31 cellular contexts compared by ENCODE assay signal in genomic region chr1:172208635-172209034, GRCh38.
"Had no signal": no experiment of that assay in that cellular context is flagged by ENCODE, and none has a peak within 500 bp of the region (broad histone marks: within the 10 kb centered on the region; RNA-seq: fewer than 3 reads in every experiment).

No MANE protein-coding gene starts in this region.

- FAIRE-seq: astrocyte had no signal

- H3K27me3 ChIP-seq: adrenal gland, body of pancreas, brain microvascular endothelial cell, breast epithelium had no signal

- H3K36me3 ChIP-seq: adrenal gland, brain microvascular endothelial cell, breast epithelium had no signal

- DNase-seq: activated B cell treated with CpG ODN at 0.5 μM for 24 hours; activated CD4-positive, alpha-beta memory T cell treated with anti-CD3 and anti-CD28 coated beads for 36 hours; activated CD4-positive, alpha-beta T cell treated with anti-CD3 and anti-CD28 coated beads for 4 hours; activated CD4-positive, alpha-beta T cell treated with anti-CD3 and anti-CD28 coated beads, Interleukin-2, amount 10 ng/mL, durations not matched to agents 24 days and 14 days; activated CD4-positive, alpha-beta T cell treated with anti-CD3 and anti-CD28 coated beads, Interleukin-2, amount 50 U/mL, for 1 hour; activated CD4-positive, alpha-beta T cell treated with anti-CD3 and anti-CD28 coated beads, Interleukin-2, amount 50 U/mL, for 4 hours; activated CD4-positive, CD25-positive, alpha-beta regulatory T cell treated with anti-CD3 and anti-CD28 coated beads, Interleukin-2, amount 50 U/mL, for 72 hours; activated CD8-positive, alpha-beta memory T cell treated with anti-CD3 and anti-CD28 coated beads, Interleukin-2, amount 50 U/mL, for 4 hours; activated CD8-positive, alpha-beta T cell treated with anti-CD3 and anti-CD28 coated beads for 36 hours; activated effector memory CD4-positive, alpha-beta T cell treated with anti-CD3 and anti-CD28 coated beads, Interleukin-2, amount 50 U/mL, for 16 hours; activated gamma-delta T cell treated with Interleukin-2 at 50 U/mL for 16 hours; activated naive CD4-positive, alpha-beta T cell; activated naive CD4-positive, alpha-beta T cell treated with anti-CD3 and anti-CD28 coated beads for 36 hours; activated naive CD4-positive, alpha-beta T cell treated with anti-CD3 and anti-CD28 coated beads, Interleukin-2, amount 50 U/mL, for 16 hours; activated naive CD8-positive, alpha-beta T cell treated with anti-CD3 and anti-CD28 coated beads for 36 hours; activated T-cell treated with anti-CD3 and anti-CD28 coated beads for 4 hours; activated T-cell treated with anti-CD3 and anti-CD28 coated beads, Interleukin-2, amount 50 U/mL, for 1 hour; activated T-cell treated with anti-CD3 and anti-CD28 coated beads, Interleukin-2, amount 50 U/mL, for 4 hours; activated T-cell treated with anti-CD3 and anti-CD28 coated beads, Interleukin-2, amount 50 U/mL, for 72 hours; adrenal gland; amniotic stem cell; aorta; body of pancreas; brain microvascular endothelial cell; central memory CD4-positive, alpha-beta T cell; T-helper 9 cell had no signal

- H3K9me3 ChIP-seq: adrenal gland, body of pancreas, breast epithelium had no signal

- ATAC-seq: activated CD8-positive, alpha-beta T cell treated with anti-CD3 and anti-CD28 coated beads for 36 hours; activated naive CD4-positive, alpha-beta T cell treated with anti-CD3 and anti-CD28 coated beads, Interleukin-2, amount 50 U/mL, for 72 hours; activated T-cell treated with anti-CD3 and anti-CD28 coated beads, Interleukin-2, amount 50 U/mL, for 4 hours; activated T-cell treated with anti-CD3 and anti-CD28 coated beads, Interleukin-2, amount 50 U/mL, for 72 hours; activated T-helper 17 cell treated with anti-CD3 and anti-CD28 coated beads, Interleukin-2, amount 50 U/mL, for 72 hours; body of pancreas had no signal

- H3K4me3 ChIP-seq: adrenal gland, body of pancreas, breast epithelium had no signal

- H3K4me1 ChIP-seq: adrenal gland, body of pancreas, breast epithelium had no signal

- H3K27ac ChIP-seq: adrenal gland, body of pancreas, brain microvascular endothelial cell, breast epithelium, VCaP had no signal
